ENCODE assay signal across 11 cellular contexts in the genomic region with DNA sequence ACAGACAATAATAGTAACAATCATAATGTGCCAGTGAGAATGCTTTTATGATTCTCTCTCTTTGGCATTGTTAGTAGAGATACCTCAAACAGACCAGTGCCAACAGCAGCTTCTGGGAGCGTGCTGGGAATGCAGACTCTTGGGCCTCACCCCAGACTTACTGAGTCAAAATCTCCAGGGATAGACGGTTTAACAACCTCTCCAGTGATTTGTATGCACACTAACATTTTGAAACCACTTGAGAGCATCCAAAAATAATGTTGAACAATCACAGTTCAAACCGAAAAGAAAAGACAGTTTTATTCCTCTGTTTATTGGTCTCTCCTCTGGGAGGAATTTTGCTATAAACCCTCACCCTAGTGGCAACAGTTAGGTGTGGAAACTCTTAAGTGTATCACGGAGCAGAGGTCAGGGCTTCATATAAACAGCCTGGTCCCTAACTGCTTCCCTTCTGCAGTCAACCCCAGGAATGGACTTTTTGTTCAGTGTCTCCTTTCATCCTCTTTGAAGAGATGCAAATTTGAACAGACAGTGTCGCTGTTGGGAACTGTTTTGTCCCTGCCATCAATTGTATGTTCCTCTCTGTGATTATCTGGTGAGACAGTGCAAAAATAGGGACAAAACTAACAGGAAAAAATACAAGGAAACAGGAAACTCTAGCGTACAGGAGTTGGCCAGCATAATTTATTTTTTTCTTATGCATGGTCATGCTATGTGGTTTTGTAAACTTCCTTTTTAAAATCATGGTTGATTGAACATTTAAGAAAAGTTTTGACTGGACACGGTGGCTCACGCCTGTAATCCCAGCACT.
DNase-seq lines count a peak whose midpoint lies in the region; ATAC-seq and TF ChIP-seq lines count a peak whose summit lies in the region.
"Had no signal": no experiment of that assay in that cellular context is flagged by ENCODE, and none has a peak within 500 bp of the region (broad histone marks: within the 10 kb centered on the region; RNA-seq: fewer than 3 reads in every experiment).

No MANE protein-coding gene starts in this region.

- H3K4me2 ChIP-seq in GM23338 (no peak overlapping the region), skeletal muscle satellite cell (ENCODE audit: low read length) (peak overlapping the region; percentile 66)

- no peak for ATAC-seq in GM23338
- ATAC-seq in T-helper 17 cell: no peak
- no peak for ATAC-seq in GM18858 (IDR thresholded peaks at IDR 0.05; ENCODE audit: unreplicated experiment)

- no peak overlapping the region for H3K4me3 ChIP-seq in GM23338
- 0 out of 2 replicates have a peak overlapping the region, but pooled peaks have one; percentile 22 for H3K4me3 ChIP-seq in WI38 (ENCODE audit: low read depth, low read length)
- peak overlapping the region; percentile 21 for H3K4me3 ChIP-seq in skeletal muscle satellite cell (ENCODE audit: low read length)
- H3K4me3 ChIP-seq: lung, right atrium auricular region had no signal

- peaks cover 18% of the 10 kb centered on the region for H3K4me1 Mint-ChIP-seq in GM23338
- H3K4me1 Mint-ChIP-seq in T-helper 17 cell: no peaks in the 10 kb centered on the region

- peaks cover 3% of the 10 kb centered on the region; the same call in 2 of the 3 replicates for H3K9me3 Mint-ChIP-seq in GM23338

- H3K9me3 ChIP-seq in skeletal muscle satellite cell (replicated peaks; ENCODE audit: low read length): no peaks in the 10 kb centered on the region
- H3K9me3 ChIP-seq in T-helper 17 cell (ENCODE audit: control insufficient read depth, low read length, poor library complexity, severe bottlenecking): no peaks in the 10 kb centered on the region
- H3K9me3 ChIP-seq: right atrium auricular region had no signal

- H3F3A ChIP-seq in GM23338 (replicated peaks; ENCODE audit: low read depth): no peaks in the 10 kb centered on the region

- no peaks in the 10 kb centered on the region for H3K27me3 ChIP-seq in GM23338 (ENCODE audit: insufficient read depth)
- H3K27me3 ChIP-seq in skeletal muscle satellite cell (ENCODE audit: control insufficient read depth, insufficient read depth, low read length): no peaks in the 10 kb centered on the region
- H3K27me3 ChIP-seq: right atrium auricular region had no signal

- H3K36me3 Mint-ChIP-seq in GM23338 (ENCODE audit: low read depth) (no peaks in the 10 kb centered on the region), T-helper 17 cell (ENCODE audit: low read depth) (no peaks in the 10 kb centered on the region)
- H3K36me3 Mint-ChIP-seq: WTC11 had no signal

- H3K36me3 ChIP-seq in GM23338 (ENCODE audit: insufficient read depth) (no peaks in the 10 kb centered on the region), skeletal muscle satellite cell (ENCODE audit: insufficient read depth, low read length) (no peaks in the 10 kb centered on the region)
- H3K36me3 ChIP-seq: right atrium auricular region had no signal

- H3K27ac Mint-ChIP-seq in GM23338: peak overlapping the region; percentile 16; the same call in 1 of the 2 replicates
- no peak overlapping the region for H3K27ac Mint-ChIP-seq in T-helper 17 cell
- H3K27ac Mint-ChIP-seq: WTC11 had no signal

- TF ChIP-seq CTCF in GM23338 (conservative IDR thresholded peaks at IDR 0.05; ENCODE audit: low read depth in 2 of 2) (no peak), WI38 (IDR thresholded peaks at IDR 0.05; ENCODE audit: low read depth, low read length) (no peak)

- no peak overlapping the region for H3K27ac ChIP-seq in GM23338 (ENCODE audit: low read depth)
- H3K27ac ChIP-seq: right atrium auricular region had no signal

- H4K20me1 ChIP-seq in GM23338 (replicated peaks; ENCODE audit: insufficient read depth): no peaks in the 10 kb centered on the region

- no peaks in the 10 kb centered on the region for H3K79me2 ChIP-seq in GM23338 (replicated peaks; ENCODE audit: insufficient read depth)

- peak overlapping the region; percentile 36 for H3K9ac ChIP-seq in skeletal muscle satellite cell (ENCODE audit: low read depth, low read length)

- DNase-seq in GM23338 (ENCODE audit: low spot score): no peak
- peak; percentile 80 for DNase-seq in kidney tubule cell (ENCODE audit: low spot score)
- no peak for DNase-seq in T-helper 17 cell
- DNase-seq in stimulated activated CD4-positive, alpha-beta T cell treated with anti-CD3 and anti-CD28 coated beads, Interleukin-4, amount 100 ng/mL, for 24 hours: no peak
- DNase-seq: activated T-cell treated with anti-CD3 and anti-CD28 coated beads, Interleukin-2, amount 50 U/mL, for 48 hours had no signal

- H3K4me3 Mint-ChIP-seq in GM23338: no peak overlapping the region
- no peak overlapping the region for H3K4me3 Mint-ChIP-seq in T-helper 17 cell
- H3K4me3 Mint-ChIP-seq: WTC11 had no signal

- H3K4me1 ChIP-seq in GM23338 (ENCODE audit: insufficient read depth): peaks cover 10% of the 10 kb centered on the region; the same call in 1 of the 2 replicates
- peaks cover 10% of the 10 kb centered on the region for H3K4me1 ChIP-seq in skeletal muscle satellite cell (ENCODE audit: control insufficient read depth, insufficient read depth, low read length)
- H3K4me1 ChIP-seq: right atrium auricular region had no signal

- no peaks in the 10 kb centered on the region for H3K27me3 Mint-ChIP-seq in GM23338 (ENCODE audit: insufficient read depth, low read depth, poor library complexity)
- no peaks in the 10 kb centered on the region for H3K27me3 Mint-ChIP-seq in T-helper 17 cell

- H2AFZ ChIP-seq in GM23338: no peak overlapping the region; the same call in 1 of the 2 replicates

- H3K9me2 ChIP-seq in GM23338 (ENCODE audit: insufficient read depth): no peaks in the 10 kb centered on the region; the same call in 1 of the 2 replicates

TF ChIP-seq in GM23338, 12 proteins besides CTCF, POLR2A, EP300 and RAD21:
- no peak for TF ChIP-seq STAT1 (IDR thresholded peaks at IDR 0.05; ENCODE audit: unreplicated experiment)
- TF ChIP-seq ZNF114 (CRISPR knock-in tag; IDR thresholded peaks at IDR 0.05): no peak
- no peak for TF ChIP-seq POLR2AphosphoS5 (IDR thresholded peaks at IDR 0.05; ENCODE audit: low read depth)
- TF ChIP-seq, protein P1, sequence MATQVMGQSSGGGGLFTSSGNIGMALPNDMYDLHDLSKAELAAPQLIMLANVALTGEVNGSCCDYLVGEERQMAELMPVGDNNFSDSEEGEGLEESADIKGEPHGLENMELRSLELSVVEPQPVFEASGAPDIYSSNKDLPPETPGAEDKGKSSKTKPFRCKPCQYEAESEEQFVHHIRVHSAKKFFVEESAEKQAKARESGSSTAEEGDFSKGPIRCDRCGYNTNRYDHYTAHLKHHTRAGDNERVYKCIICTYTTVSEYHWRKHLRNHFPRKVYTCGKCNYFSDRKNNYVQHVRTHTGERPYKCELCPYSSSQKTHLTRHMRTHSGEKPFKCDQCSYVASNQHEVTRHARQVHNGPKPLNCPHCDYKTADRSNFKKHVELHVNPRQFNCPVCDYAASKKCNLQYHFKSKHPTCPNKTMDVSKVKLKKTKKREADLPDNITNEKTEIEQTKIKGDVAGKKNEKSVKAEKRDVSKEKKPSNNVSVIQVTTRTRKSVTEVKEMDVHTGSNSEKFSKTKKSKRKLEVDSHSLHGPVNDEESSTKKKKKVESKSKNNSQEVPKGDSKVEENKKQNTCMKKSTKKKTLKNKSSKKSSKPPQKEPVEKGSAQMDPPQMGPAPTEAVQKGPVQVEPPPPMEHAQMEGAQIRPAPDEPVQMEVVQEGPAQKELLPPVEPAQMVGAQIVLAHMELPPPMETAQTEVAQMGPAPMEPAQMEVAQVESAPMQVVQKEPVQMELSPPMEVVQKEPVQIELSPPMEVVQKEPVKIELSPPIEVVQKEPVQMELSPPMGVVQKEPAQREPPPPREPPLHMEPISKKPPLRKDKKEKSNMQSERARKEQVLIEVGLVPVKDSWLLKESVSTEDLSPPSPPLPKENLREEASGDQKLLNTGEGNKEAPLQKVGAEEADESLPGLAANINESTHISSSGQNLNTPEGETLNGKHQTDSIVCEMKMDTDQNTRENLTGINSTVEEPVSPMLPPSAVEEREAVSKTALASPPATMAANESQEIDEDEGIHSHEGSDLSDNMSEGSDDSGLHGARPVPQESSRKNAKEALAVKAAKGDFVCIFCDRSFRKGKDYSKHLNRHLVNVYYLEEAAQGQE (IDR thresholded peaks at IDR 0.05; ENCODE audit: unreplicated experiment): no peak
- TF ChIP-seq ZNF331 (CRISPR knock-in tag; IDR thresholded peaks at IDR 0.05; ENCODE audit: low read depth): no peak
- no peak for TF ChIP-seq CREB1 (CRISPR knock-in tag; IDR thresholded peaks at IDR 0.05; ENCODE audit: low read depth)
